ENCODE assay signal across 16 cellular contexts in genomic region chr14:39023939-39024871, GRCh38.
DNase-seq lines count a peak whose midpoint lies in the region; ATAC-seq and TF ChIP-seq lines count a peak whose summit lies in the region.
"Had no signal": no experiment of that assay in that cellular context is flagged by ENCODE, and none has a peak within 500 bp of the region (broad histone marks: within the 10 kb centered on the region; RNA-seq: fewer than 3 reads in every experiment).

No MANE protein-coding gene starts in this region.

- no peaks in the 10 kb centered on the region for H3K36me3 ChIP-seq in mucosa of descending colon (ENCODE audit: low read depth)
- no peaks in the 10 kb centered on the region for H3K36me3 ChIP-seq in tibial artery

- H3K4me3 ChIP-seq in mucosa of descending colon (no peak overlapping the region), tibial artery (no peak overlapping the region)
- H3K4me3 ChIP-seq: GM12878 had no signal

- peaks cover 11% of the 10 kb centered on the region for H3K36me3 Mint-ChIP-seq in activated CD8-positive, alpha-beta T cell treated with anti-CD3 and anti-CD28 coated beads, Interleukin-2, amount 10 ng/mL, durations not matched to agents 7 days and 5 days (ENCODE audit: low read depth)

- POLR2A ChIA-PET in activated CD8-positive, alpha-beta T cell treated with anti-CD3 and anti-CD28 coated beads, Interleukin-2, amount 10 ng/mL, durations not matched to agents 7 days and 5 days (lab: Charles Lee): no interaction called here

- H3K9me3 ChIP-seq in mucosa of descending colon (no peaks in the 10 kb centered on the region), tibial artery (no peaks in the 10 kb centered on the region)

- no peak overlapping the region for H3K4me3 Mint-ChIP-seq in activated CD8-positive, alpha-beta T cell treated with anti-CD3 and anti-CD28 coated beads, Interleukin-2, amount 10 ng/mL, durations not matched to agents 7 days and 5 days
- H3K4me3 Mint-ChIP-seq: activated naive CD8-positive, alpha-beta T cell treated with anti-CD3 and anti-CD28 coated beads, Interleukin-2, amount 50 U/mL, for 24 hours; activated T-cell treated with anti-CD3 and anti-CD28 coated beads, Interleukin-2, amount 50 U/mL, for 4 hours; endodermal cell had no signal

- H3K27me3 Mint-ChIP-seq in activated CD8-positive, alpha-beta T cell treated with anti-CD3 and anti-CD28 coated beads, Interleukin-2, amount 10 ng/mL, durations not matched to agents 7 days and 5 days (ENCODE audit: low read depth): no peaks in the 10 kb centered on the region
- H3K27me3 Mint-ChIP-seq: activated naive CD8-positive, alpha-beta T cell treated with anti-CD3 and anti-CD28 coated beads, Interleukin-2, amount 50 U/mL, for 24 hours had no signal

- no peak overlapping the region for H3K27ac Mint-ChIP-seq in activated CD8-positive, alpha-beta T cell treated with anti-CD3 and anti-CD28 coated beads, Interleukin-2, amount 10 ng/mL, durations not matched to agents 7 days and 5 days
- H3K27ac Mint-ChIP-seq: activated naive CD8-positive, alpha-beta T cell treated with anti-CD3 and anti-CD28 coated beads, Interleukin-2, amount 50 U/mL, for 24 hours; endodermal cell had no signal

- peaks cover 10% of the 10 kb centered on the region for H3K4me1 Mint-ChIP-seq in activated CD8-positive, alpha-beta T cell treated with anti-CD3 and anti-CD28 coated beads, Interleukin-2, amount 10 ng/mL, durations not matched to agents 7 days and 5 days (ENCODE audit: low read depth)

- TF ChIP-seq CTCF in mucosa of descending colon (IDR thresholded peaks at IDR 0.05): no peak
- no peak for TF ChIP-seq CTCF in tibial artery (IDR thresholded peaks at IDR 0.05)

- H3K4me1 ChIP-seq in mucosa of descending colon (ENCODE audit: low read depth) (peaks cover 21% of the 10 kb centered on the region), tibial artery (no peaks in the 10 kb centered on the region)

- peak; percentile 94 for DNase-seq in DMS 273 (lab: John Stamatoyannopoulos, UW; ENCODE audit: unreplicated experiment)
- peak; percentile 91 for DNase-seq in NCI-H146 (lab: John Stamatoyannopoulos, UW)
- DNase-seq in NCI-H748 (lab: John Stamatoyannopoulos, UW; ENCODE audit: unreplicated experiment): peak; percentile 73
- DNase-seq in mucosa of descending colon: peak in 1 of 3 donors; percentile 52
- no peak for DNase-seq in tibial artery
- DNase-seq in COLO829 (ENCODE audit: low spot score): no peak
- DNase-seq in GM19238 (ENCODE audit: insufficient read length, low spot score): no peak
- DNase-seq in activated CD8-positive, alpha-beta T cell treated with anti-CD3 and anti-CD28 coated beads, Interleukin-2, amount 10 ng/mL, durations not matched to agents 7 days and 5 days: no peak
- DNase-seq: activated naive CD8-positive, alpha-beta T cell treated with anti-CD3 and anti-CD28 coated beads, Interleukin-2, amount 50 U/mL, for 24 hours; activated T-cell treated with anti-CD3 and anti-CD28 coated beads, Interleukin-2, amount 50 U/mL, for 4 hours; central memory CD4-positive, alpha-beta T cell; EL; endodermal cell; mesenchymal stem cell; NCI-H226 had no signal

- no peaks in the 10 kb centered on the region for H3K27me3 ChIP-seq in tibial artery

- no peaks in the 10 kb centered on the region for H3K9me3 Mint-ChIP-seq in activated CD8-positive, alpha-beta T cell treated with anti-CD3 and anti-CD28 coated beads, Interleukin-2, amount 10 ng/mL, durations not matched to agents 7 days and 5 days (ENCODE audit: insufficient read depth)
- H3K9me3 Mint-ChIP-seq: activated naive CD8-positive, alpha-beta T cell treated with anti-CD3 and anti-CD28 coated beads, Interleukin-2, amount 50 U/mL, for 24 hours; activated T-cell treated with anti-CD3 and anti-CD28 coated beads, Interleukin-2, amount 50 U/mL, for 4 hours; endodermal cell had no signal

- H3K27ac ChIP-seq in tibial artery: no peak overlapping the region

- ATAC-seq in mucosa of descending colon: peak; percentile 94
- no peak for ATAC-seq in activated CD8-positive, alpha-beta T cell treated with anti-CD3 and anti-CD28 coated beads, Interleukin-2, amount 10 ng/mL, durations not matched to agents 7 days and 5 days
- ATAC-seq: activated naive CD8-positive, alpha-beta T cell treated with anti-CD3 and anti-CD28 coated beads, Interleukin-2, amount 50 U/mL, for 24 hours; activated T-cell treated with anti-CD3 and anti-CD28 coated beads, Interleukin-2, amount 50 U/mL, for 4 hours; GM12878 had no signal

- CTCF ChIA-PET in activated CD8-positive, alpha-beta T cell treated with anti-CD3 and anti-CD28 coated beads, Interleukin-2, amount 10 ng/mL, durations not matched to agents 7 days and 5 days (lab: Charles Lee): interaction anchor here (0.6 to 2.2 kb wide), 2 partner anchors 9 to 14 kb away, joined by 3 to 17 read pairs; no protein-coding TSS in a partner anchor

- intact Hi-C loops in mucosa of descending colon (cut with DNase I, micrococcal nuclease) (no loop called here), tibial artery (cut with DNase I; ENCODE audit: low total_unique reads) (no loop called here)

Comparison
In these comparisons a context has a peak if more than half of its experiments do, and no peak if none do; other contexts are left out.
1. DNase-seq: peak in DMS 273 (single experiment), NCI-H146 (single experiment) and NCI-H748 (single experiment); none in tibial artery (0 of 2), COLO829 (single experiment), GM19238 (single experiment) and activated CD8-positive, alpha-beta T cell treated with anti-CD3 and anti-CD28 coated beads, Interleukin-2, amount 10 ng/mL, durations not matched to agents 7 days and 5 days (single experiment).